In the genomic region with DNA sequence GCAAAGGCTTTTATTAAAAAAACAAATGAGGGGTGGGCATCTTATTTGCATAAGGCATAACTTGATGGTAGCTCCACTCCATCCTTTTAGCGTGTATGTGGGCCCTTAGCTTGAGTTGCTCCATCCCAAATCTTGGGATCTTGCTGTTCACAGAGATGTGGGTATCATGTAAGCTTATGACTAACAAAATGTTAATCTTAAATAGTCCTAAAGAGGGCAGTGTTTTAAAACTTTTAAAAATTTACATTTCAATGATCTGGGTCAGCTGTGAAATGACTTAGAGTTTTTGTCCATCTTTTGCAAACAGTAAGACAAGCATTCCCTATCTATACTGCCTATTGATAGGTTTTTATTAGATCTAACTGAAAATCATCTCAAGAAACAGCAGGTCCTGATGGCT, we compare ENCODE assay signal across 1 cellular context.
TF ChIP-seq lines count a peak whose summit lies in the region.

No MANE protein-coding gene starts in this region.

TF ChIP-seq in GM12878, 131 proteins besides CTCF, POLR2A, EP300 and RAD21 (continued from another document):
- TF ChIP-seq, protein P1, sequence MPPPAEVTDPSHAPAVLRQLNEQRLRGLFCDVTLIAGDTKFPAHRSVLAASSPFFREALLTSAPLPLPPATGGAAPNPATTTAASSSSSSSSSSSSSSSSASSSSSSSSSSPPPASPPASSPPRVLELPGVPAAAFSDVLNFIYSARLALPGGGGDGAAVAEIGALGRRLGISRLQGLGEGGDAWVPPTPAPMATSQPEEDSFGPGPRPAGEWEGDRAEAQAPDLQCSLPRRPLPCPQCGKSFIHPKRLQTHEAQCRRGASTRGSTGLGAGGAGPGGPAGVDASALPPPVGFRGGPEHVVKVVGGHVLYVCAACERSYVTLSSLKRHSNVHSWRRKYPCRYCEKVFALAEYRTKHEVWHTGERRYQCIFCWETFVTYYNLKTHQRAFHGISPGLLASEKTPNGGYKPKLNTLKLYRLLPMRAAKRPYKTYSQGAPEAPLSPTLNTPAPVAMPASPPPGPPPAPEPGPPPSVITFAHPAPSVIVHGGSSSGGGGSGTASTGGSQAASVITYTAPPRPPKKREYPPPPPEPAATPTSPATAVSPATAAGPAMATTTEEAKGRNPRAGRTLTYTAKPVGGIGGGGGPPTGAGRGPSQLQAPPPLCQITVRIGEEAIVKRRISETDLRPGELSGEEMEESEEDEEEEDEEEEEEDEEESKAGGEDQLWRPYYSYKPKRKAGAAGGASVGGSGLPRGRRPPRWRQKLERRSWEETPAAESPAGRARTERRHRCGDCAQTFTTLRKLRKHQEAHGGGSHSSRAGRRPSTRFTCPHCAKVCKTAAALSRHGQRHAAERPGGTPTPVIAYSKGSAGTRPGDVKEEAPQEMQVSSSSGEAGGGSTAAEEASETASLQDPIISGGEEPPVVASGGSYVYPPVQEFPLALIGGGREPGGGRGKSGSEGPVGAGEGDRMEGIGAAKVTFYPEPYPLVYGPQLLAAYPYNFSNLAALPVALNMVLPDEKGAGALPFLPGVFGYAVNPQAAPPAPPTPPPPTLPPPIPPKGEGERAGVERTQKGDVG (CRISPR knock-in tag; IDR thresholded peaks at IDR 0.05): no peak
- no peak for TF ChIP-seq CREM (IDR thresholded peaks at IDR 0.05; ENCODE audit: low read depth)
- TF ChIP-seq MEF2A (IDR thresholded peaks at IDR 0.05; ENCODE audit: insufficient read depth, low read depth, low read length): no peak
- TF ChIP-seq, protein P2, sequence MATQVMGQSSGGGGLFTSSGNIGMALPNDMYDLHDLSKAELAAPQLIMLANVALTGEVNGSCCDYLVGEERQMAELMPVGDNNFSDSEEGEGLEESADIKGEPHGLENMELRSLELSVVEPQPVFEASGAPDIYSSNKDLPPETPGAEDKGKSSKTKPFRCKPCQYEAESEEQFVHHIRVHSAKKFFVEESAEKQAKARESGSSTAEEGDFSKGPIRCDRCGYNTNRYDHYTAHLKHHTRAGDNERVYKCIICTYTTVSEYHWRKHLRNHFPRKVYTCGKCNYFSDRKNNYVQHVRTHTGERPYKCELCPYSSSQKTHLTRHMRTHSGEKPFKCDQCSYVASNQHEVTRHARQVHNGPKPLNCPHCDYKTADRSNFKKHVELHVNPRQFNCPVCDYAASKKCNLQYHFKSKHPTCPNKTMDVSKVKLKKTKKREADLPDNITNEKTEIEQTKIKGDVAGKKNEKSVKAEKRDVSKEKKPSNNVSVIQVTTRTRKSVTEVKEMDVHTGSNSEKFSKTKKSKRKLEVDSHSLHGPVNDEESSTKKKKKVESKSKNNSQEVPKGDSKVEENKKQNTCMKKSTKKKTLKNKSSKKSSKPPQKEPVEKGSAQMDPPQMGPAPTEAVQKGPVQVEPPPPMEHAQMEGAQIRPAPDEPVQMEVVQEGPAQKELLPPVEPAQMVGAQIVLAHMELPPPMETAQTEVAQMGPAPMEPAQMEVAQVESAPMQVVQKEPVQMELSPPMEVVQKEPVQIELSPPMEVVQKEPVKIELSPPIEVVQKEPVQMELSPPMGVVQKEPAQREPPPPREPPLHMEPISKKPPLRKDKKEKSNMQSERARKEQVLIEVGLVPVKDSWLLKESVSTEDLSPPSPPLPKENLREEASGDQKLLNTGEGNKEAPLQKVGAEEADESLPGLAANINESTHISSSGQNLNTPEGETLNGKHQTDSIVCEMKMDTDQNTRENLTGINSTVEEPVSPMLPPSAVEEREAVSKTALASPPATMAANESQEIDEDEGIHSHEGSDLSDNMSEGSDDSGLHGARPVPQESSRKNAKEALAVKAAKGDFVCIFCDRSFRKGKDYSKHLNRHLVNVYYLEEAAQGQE (IDR thresholded peaks at IDR 0.05; ENCODE audit: low read depth, low read length): no peak
- TF ChIP-seq HCFC1 (IDR thresholded peaks at IDR 0.05; ENCODE audit: low read length): no peak
- no peak for TF ChIP-seq JUNB (IDR thresholded peaks at IDR 0.05)
- TF ChIP-seq, protein P3, sequence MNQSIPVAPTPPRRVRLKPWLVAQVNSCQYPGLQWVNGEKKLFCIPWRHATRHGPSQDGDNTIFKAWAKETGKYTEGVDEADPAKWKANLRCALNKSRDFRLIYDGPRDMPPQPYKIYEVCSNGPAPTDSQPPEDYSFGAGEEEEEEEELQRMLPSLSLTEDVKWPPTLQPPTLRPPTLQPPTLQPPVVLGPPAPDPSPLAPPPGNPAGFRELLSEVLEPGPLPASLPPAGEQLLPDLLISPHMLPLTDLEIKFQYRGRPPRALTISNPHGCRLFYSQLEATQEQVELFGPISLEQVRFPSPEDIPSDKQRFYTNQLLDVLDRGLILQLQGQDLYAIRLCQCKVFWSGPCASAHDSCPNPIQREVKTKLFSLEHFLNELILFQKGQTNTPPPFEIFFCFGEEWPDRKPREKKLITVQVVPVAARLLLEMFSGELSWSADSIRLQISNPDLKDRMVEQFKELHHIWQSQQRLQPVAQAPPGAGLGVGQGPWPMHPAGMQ (IDR thresholded peaks at IDR 0.05; ENCODE audit: borderline replicate concordance): no peak
- no peak for TF ChIP-seq SMC3 (IDR thresholded peaks at IDR 0.05; ENCODE audit: borderline replicate concordance, low read length)
- TF ChIP-seq KDM1A (IDR thresholded peaks at IDR 0.05; ENCODE audit: borderline replicate concordance): no peak
- no peak for TF ChIP-seq SIX5 (IDR thresholded peaks at IDR 0.05; ENCODE audit: low read depth, low read length, severe bottlenecking)
